Comparison of ENCODE assay signal across 12 cellular contexts in genomic region chr15:88484781-88485246, GRCh38. TPM values are rescaled to one million over a fixed set of nuclear protein-coding genes. Genes with fewer than 3 reads are reported as not detected.
DNase-seq lines count a peak whose midpoint lies in the region; TF ChIP-seq lines count a peak whose summit lies in the region.
"Had no signal": no experiment of that assay in that cellular context is flagged by ENCODE, and none has a peak within 500 bp of the region (broad histone marks: within the 10 kb centered on the region; RNA-seq: fewer than 3 reads in every experiment).

No MANE protein-coding gene starts in this region.

- peak; percentile 96 to 100 for DNase-seq in HAP-1 (ENCODE audit: low spot score in 2 of 2)
- DNase-seq in NOMO-1 treated with DMSO at 0.1 percent for 48 hours (lab: John Stamatoyannopoulos, UW; ENCODE audit: unreplicated experiment), result peak; percentile 23
- peak; percentile 52 for DNase-seq in fibroblast of mammary gland (ENCODE audit: low read depth)
- DNase-seq in retina, result peak; percentile 63
- DNase-seq in UCSD-AML1 (lab: John Stamatoyannopoulos, UW; ENCODE audit: unreplicated experiment), result no peak
- DNase-seq in dermis blood vessel endothelial cell, result no peak
- DNase-seq in KBM-7, result no peak
- DNase-seq: activated CD8-positive, alpha-beta memory T cell treated with anti-CD3 and anti-CD28 coated beads, Interleukin-2, amount 10 ng/mL, durations not matched to agents 7 days and 5 days; DMS53; left cardiac atrium; tibial artery had no signal

- H3K4me1 ChIP-seq in HAP-1, result peaks cover 23% of the 10 kb centered on the region
- H3K4me1 ChIP-seq: parathyroid adenoma, tibial artery had no signal

- H3K9me3 ChIP-seq in HAP-1, result no peaks in the 10 kb centered on the region
- H3K9me3 ChIP-seq: tibial artery had no signal

- TF ChIP-seq CTCF in fibroblast of mammary gland (conservative IDR thresholded peaks at IDR 0.05; ENCODE audit: control insufficient read depth, insufficient read depth, low read depth, low read length), result no peak

- no peaks in the 10 kb centered on the region for H3K36me3 ChIP-seq in HAP-1 (replicated peaks)

- H3K4me3 ChIP-seq in HAP-1, result no peak overlapping the region
- H3K4me3 ChIP-seq in fibroblast of mammary gland (ENCODE audit: control insufficient read depth, low read depth, low read length), result no peak overlapping the region
- H3K4me3 ChIP-seq: tibial artery had no signal

- in situ Hi-C loops in HAP-1 (cut with MboI; ENCODE audit: low sequenced_read_pairs) (no loop called here), KBM-7 (cut with MboI; ENCODE audit: low pct_unique_long_range_greater_than_20kb, low sequenced_read_pairs) (loop anchor here (5.0 to 25.0 kb wide), 2 partner anchors 47 to 702 kb away; no protein-coding TSS in a partner anchor)

- H3K27me3 ChIP-seq in HAP-1 (ENCODE audit: low read depth), result no peaks in the 10 kb centered on the region
- H3K27me3 ChIP-seq: tibial artery had no signal

RNA-seq across cellular contexts. Expression of gene MRPS11, which starts 17.3 kb away (rescaled TPM):
- 38.5 and 47.7 TPM in 2 replicates for total RNA-seq in dermis blood vessel endothelial cell

RNA-seq across cellular contexts. Expression of gene MRPL46, which starts 17.6 kb away (rescaled TPM):
- 17.0 and 20.3 TPM in 2 replicates for total RNA-seq in dermis blood vessel endothelial cell

Comparison
In these comparisons a context has a peak if more than half of its experiments do, and no peak if none do; other contexts are left out.
1. DNase-seq: peak in HAP-1 (2 of 2), NOMO-1 treated with DMSO at 0.1 percent for 48 hours (single experiment), fibroblast of mammary gland (single experiment) and retina (single experiment); none in UCSD-AML1 (single experiment), dermis blood vessel endothelial cell (single experiment) and KBM-7 (single experiment).